ENCODE assay signal across 1 cellular context in the genomic region with DNA sequence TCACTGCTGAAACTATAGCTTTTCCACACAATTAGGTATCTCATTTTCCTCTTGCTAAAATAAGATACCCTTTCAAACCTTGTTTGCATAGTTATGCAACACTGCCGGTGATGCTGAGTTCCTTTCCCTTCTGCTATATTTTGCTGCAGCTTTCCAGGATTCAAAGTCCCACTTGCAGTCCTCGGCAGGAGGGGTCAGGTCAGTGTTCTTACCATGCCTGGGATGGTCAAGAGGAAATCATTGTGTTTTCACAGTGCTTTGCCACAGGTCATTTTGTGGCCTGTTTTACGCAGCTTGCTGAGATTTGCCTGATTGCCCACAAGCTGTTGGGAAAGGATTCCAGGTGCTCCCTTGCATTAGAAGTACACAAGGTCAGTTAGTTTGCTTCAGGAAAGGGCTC.
A peak's percentile ranks its signal among the peaks of the same experiment; 100 is the strongest.
TF ChIP-seq lines count a peak whose summit lies in the region.

No MANE protein-coding gene starts in this region.

TF ChIP-seq in HepG2, 621 proteins besides CTCF, POLR2A, EP300 and RAD21 (continued from another document and continues in another):
- no peak for TF ChIP-seq HNF1B (CRISPR knock-in tag; IDR thresholded peaks at IDR 0.05)
- TF ChIP-seq ZNF737 (CRISPR knock-in tag; IDR thresholded peaks at IDR 0.05; ENCODE audit: borderline replicate concordance), result no peak
- TF ChIP-seq MYPOP (CRISPR knock-in tag; IDR thresholded peaks at IDR 0.05), result no peak
- TF ChIP-seq HMG20A (CRISPR knock-in tag; IDR thresholded peaks at IDR 0.05; ENCODE audit: borderline replicate concordance), result peak; percentile 56; the same call in 1 of the 2 replicates
- no peak for TF ChIP-seq ZNF724P (CRISPR knock-in tag; IDR thresholded peaks at IDR 0.05; ENCODE audit: borderline replicate concordance)
- TF ChIP-seq NONO (IDR thresholded peaks at IDR 0.05), result no peak
- TF ChIP-seq NONO (CRISPR knock-in tag; conservative IDR thresholded peaks at IDR 0.05), result peak; percentile 65
- no peak for TF ChIP-seq ZSCAN12 (CRISPR knock-in tag; IDR thresholded peaks at IDR 0.05)
- TF ChIP-seq FOXO1 (CRISPR knock-in tag; IDR thresholded peaks at IDR 0.05), result peak; percentile 29; the same call in 1 of the 2 replicates
- TF ChIP-seq NFE2L2 (IDR thresholded peaks at IDR 0.05; ENCODE audit: low read length), result no peak
- no peak for TF ChIP-seq PBX3 (CRISPR knock-in tag; IDR thresholded peaks at IDR 0.05; ENCODE audit: borderline replicate concordance)
- peak; percentile 41 for TF ChIP-seq TBL1XR1 (IDR thresholded peaks at IDR 0.05; ENCODE audit: borderline replicate concordance, low read length, partially characterized antibody)
- TF ChIP-seq ZNF891 (CRISPR knock-in tag; IDR thresholded peaks at IDR 0.05), result no peak
- no peak for TF ChIP-seq TAF15 (IDR thresholded peaks at IDR 0.05; ENCODE audit: low read depth, low read length, poor library complexity, severe bottlenecking)
- no peak for TF ChIP-seq ZNF296 (CRISPR knock-in tag; conservative IDR thresholded peaks at IDR 0.05)
- TF ChIP-seq, protein P1, sequence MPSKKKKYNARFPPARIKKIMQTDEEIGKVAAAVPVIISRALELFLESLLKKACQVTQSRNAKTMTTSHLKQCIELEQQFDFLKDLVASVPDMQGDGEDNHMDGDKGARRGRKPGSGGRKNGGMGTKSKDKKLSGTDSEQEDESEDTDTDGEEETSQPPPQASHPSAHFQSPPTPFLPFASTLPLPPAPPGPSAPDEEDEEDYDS (CRISPR knock-in tag; IDR thresholded peaks at IDR 0.05), result 0 out of 2 replicates have a peak, but pooled peaks have one; percentile 17
- no peak for TF ChIP-seq ARNT2 (CRISPR knock-in tag; IDR thresholded peaks at IDR 0.05; ENCODE audit: low read depth)
- TF ChIP-seq GATA4 (IDR thresholded peaks at IDR 0.05; ENCODE audit: borderline replicate concordance, low read depth), result no peak
- TF ChIP-seq ZBTB21 (CRISPR knock-in tag; IDR thresholded peaks at IDR 0.05), result no peak
- TF ChIP-seq, protein P2, sequence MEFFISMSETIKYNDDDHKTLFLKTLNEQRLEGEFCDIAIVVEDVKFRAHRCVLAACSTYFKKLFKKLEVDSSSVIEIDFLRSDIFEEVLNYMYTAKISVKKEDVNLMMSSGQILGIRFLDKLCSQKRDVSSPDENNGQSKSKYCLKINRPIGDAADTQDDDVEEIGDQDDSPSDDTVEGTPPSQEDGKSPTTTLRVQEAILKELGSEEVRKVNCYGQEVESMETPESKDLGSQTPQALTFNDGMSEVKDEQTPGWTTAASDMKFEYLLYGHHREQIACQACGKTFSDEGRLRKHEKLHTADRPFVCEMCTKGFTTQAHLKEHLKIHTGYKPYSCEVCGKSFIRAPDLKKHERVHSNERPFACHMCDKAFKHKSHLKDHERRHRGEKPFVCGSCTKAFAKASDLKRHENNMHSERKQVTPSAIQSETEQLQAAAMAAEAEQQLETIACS (CRISPR knock-in tag; IDR thresholded peaks at IDR 0.05), result no peak
- TF ChIP-seq, protein P3, sequence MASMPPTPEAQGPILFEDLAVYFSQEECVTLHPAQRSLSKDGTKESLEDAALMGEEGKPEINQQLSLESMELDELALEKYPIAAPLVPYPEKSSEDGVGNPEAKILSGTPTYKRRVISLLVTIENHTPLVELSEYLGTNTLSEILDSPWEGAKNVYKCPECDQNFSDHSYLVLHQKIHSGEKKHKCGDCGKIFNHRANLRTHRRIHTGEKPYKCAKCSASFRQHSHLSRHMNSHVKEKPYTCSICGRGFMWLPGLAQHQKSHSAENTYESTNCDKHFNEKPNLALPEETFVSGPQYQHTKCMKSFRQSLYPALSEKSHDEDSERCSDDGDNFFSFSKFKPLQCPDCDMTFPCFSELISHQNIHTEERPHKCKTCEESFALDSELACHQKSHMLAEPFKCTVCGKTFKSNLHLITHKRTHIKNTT (CRISPR knock-in tag; IDR thresholded peaks at IDR 0.05), result no peak
- no peak for TF ChIP-seq ZNF879 (CRISPR knock-in tag; IDR thresholded peaks at IDR 0.05)
- no peak for TF ChIP-seq SIX4 (CRISPR knock-in tag; IDR thresholded peaks at IDR 0.05)
- TF ChIP-seq MYC (CRISPR knock-in tag; IDR thresholded peaks at IDR 0.05; ENCODE audit: borderline replicate concordance), result no peak
- TF ChIP-seq ZFYVE20 (CRISPR knock-in tag; IDR thresholded peaks at IDR 0.05; ENCODE audit: borderline replicate concordance, low read depth), result no peak
- no peak for TF ChIP-seq ISX (CRISPR knock-in tag; conservative IDR thresholded peaks at IDR 0.05)
- no peak for TF ChIP-seq ZNF343 (CRISPR knock-in tag; IDR thresholded peaks at IDR 0.05)
- no peak for TF ChIP-seq ZNF619 (CRISPR knock-in tag; IDR thresholded peaks at IDR 0.05)
- no peak for TF ChIP-seq JUN (CRISPR knock-in tag; IDR thresholded peaks at IDR 0.05)
- no peak for TF ChIP-seq WIZ (CRISPR knock-in tag; IDR thresholded peaks at IDR 0.05)
- no peak for TF ChIP-seq ZBTB4 (CRISPR knock-in tag; IDR thresholded peaks at IDR 0.05; ENCODE audit: borderline replicate concordance)
- TF ChIP-seq, protein P4, sequence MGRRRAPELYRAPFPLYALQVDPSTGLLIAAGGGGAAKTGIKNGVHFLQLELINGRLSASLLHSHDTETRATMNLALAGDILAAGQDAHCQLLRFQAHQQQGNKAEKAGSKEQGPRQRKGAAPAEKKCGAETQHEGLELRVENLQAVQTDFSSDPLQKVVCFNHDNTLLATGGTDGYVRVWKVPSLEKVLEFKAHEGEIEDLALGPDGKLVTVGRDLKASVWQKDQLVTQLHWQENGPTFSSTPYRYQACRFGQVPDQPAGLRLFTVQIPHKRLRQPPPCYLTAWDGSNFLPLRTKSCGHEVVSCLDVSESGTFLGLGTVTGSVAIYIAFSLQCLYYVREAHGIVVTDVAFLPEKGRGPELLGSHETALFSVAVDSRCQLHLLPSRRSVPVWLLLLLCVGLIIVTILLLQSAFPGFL (CRISPR knock-in tag; IDR thresholded peaks at IDR 0.05), result no peak
- no peak for TF ChIP-seq PAF1 (CRISPR knock-in tag; IDR thresholded peaks at IDR 0.05)
- no peak for TF ChIP-seq BHLHE40 (IDR thresholded peaks at IDR 0.05; ENCODE audit: low read length)
- TF ChIP-seq NFIC (IDR thresholded peaks at IDR 0.05; ENCODE audit: low read length), result no peak
- TF ChIP-seq HHEX (CRISPR knock-in tag; IDR thresholded peaks at IDR 0.05), result no peak
- TF ChIP-seq, protein P5, sequence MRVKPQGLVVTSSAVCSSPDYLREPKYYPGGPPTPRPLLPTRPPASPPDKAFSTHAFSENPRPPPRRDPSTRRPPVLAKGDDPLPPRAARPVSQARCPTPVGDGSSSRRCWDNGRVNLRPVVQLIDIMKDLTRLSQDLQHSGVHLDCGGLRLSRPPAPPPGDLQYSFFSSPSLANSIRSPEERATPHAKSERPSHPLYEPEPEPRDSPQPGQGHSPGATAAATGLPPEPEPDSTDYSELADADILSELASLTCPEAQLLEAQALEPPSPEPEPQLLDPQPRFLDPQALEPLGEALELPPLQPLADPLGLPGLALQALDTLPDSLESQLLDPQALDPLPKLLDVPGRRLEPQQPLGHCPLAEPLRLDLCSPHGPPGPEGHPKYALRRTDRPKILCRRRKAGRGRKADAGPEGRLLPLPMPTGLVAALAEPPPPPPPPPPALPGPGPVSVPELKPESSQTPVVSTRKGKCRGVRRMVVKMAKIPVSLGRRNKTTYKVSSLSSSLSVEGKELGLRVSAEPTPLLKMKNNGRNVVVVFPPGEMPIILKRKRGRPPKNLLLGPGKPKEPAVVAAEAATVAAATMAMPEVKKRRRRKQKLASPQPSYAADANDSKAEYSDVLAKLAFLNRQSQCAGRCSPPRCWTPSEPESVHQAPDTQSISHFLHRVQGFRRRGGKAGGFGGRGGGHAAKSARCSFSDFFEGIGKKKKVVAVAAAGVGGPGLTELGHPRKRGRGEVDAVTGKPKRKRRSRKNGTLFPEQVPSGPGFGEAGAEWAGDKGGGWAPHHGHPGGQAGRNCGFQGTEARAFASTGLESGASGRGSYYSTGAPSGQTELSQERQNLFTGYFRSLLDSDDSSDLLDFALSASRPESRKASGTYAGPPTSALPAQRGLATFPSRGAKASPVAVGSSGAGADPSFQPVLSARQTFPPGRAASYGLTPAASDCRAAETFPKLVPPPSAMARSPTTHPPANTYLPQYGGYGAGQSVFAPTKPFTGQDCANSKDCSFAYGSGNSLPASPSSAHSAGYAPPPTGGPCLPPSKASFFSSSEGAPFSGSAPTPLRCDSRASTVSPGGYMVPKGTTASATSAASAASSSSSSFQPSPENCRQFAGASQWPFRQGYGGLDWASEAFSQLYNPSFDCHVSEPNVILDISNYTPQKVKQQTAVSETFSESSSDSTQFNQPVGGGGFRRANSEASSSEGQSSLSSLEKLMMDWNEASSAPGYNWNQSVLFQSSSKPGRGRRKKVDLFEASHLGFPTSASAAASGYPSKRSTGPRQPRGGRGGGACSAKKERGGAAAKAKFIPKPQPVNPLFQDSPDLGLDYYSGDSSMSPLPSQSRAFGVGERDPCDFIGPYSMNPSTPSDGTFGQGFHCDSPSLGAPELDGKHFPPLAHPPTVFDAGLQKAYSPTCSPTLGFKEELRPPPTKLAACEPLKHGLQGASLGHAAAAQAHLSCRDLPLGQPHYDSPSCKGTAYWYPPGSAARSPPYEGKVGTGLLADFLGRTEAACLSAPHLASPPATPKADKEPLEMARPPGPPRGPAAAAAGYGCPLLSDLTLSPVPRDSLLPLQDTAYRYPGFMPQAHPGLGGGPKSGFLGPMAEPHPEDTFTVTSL (CRISPR knock-in tag; IDR thresholded peaks at IDR 0.05; ENCODE audit: borderline replicate concordance), result peak; percentile 77; the same call in 1 of the 2 replicates
- TF ChIP-seq, protein P6, sequence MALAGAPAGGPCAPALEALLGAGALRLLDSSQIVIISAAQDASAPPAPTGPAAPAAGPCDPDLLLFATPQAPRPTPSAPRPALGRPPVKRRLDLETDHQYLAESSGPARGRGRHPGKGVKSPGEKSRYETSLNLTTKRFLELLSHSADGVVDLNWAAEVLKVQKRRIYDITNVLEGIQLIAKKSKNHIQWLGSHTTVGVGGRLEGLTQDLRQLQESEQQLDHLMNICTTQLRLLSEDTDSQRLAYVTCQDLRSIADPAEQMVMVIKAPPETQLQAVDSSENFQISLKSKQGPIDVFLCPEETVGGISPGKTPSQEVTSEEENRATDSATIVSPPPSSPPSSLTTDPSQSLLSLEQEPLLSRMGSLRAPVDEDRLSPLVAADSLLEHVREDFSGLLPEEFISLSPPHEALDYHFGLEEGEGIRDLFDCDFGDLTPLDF (CRISPR knock-in tag; IDR thresholded peaks at IDR 0.05), result no peak
- no peak for TF ChIP-seq NFATC3 (CRISPR knock-in tag; IDR thresholded peaks at IDR 0.05)
- TF ChIP-seq ZBTB3 (CRISPR knock-in tag; IDR thresholded peaks at IDR 0.05; ENCODE audit: borderline replicate concordance, low read depth), result no peak
- no peak for TF ChIP-seq ZNF496 (CRISPR knock-in tag; IDR thresholded peaks at IDR 0.05; ENCODE audit: insufficient replicate concordance)
- TF ChIP-seq ZNF605 (CRISPR knock-in tag; IDR thresholded peaks at IDR 0.05), result no peak
- TF ChIP-seq ZNF878 (CRISPR knock-in tag; IDR thresholded peaks at IDR 0.05), result no peak
- no peak for TF ChIP-seq RARG (CRISPR knock-in tag; IDR thresholded peaks at IDR 0.05; ENCODE audit: low read depth)
- TF ChIP-seq CHD2 (IDR thresholded peaks at IDR 0.05; ENCODE audit: low read depth, low read length), result no peak
